1 cellular context compared by ENCODE assay signal in the genomic region with DNA sequence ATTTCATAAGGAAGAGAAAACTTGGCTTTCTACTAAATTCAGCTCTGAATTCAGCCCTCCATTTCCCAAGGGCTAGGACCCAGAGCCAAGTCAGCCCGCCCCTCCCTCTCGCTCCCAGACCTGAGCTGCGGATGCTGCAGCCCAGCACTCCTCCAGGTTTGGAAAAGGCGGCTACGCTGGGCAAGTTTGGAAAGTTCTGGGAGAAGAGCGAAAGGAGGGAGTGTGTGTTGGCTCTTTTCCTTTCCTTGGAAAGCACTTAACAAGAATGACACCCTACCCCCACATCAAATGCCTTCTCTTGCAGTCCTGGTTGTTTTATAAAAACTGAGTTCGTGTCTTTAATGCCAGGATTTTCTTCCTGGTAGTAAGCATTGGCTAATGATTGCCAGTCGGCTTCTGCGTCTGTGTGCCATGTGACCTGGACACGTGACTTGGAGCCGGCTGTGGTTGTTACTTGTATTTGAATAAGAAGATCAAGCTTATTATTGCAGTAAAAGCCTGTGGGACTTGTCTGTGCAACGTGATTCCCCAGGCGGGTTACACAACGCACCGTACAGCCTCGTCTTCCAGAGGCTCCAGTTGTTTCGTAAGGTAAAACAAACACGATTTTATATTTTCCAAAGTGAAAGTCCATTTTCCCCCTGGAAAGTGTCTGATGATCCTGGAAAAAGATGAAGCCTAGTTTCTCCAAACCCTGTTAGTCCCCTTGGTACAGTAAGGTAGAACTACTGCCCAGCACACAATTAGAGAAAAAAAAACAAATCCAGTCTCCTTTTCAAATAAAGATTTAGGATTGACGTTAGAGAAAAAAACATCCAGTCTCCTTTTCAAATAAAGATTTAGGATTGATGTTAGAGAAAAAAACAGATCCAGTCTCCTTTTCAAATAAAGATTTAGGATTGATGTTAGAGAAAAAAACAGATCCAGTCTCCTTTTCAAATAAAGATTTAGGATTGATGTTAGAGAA.
A peak's percentile ranks its signal among the peaks of the same experiment; 100 is the strongest.
TF ChIP-seq lines count a peak whose summit lies in the region.

No MANE protein-coding gene starts in this region.

TF ChIP-seq in HepG2, 621 proteins besides CTCF, POLR2A, EP300 and RAD21 (continued from another document and continues in another):
- TF ChIP-seq ZBTB8A (CRISPR knock-in tag; IDR thresholded peaks at IDR 0.05; ENCODE audit: borderline replicate concordance, low read depth): no peak
- TF ChIP-seq KLF9 (CRISPR knock-in tag; IDR thresholded peaks at IDR 0.05; ENCODE audit: low read depth): no peak
- TF ChIP-seq ZSCAN20 (CRISPR knock-in tag; IDR thresholded peaks at IDR 0.05; ENCODE audit: borderline replicate concordance): 0 out of 2 replicates have a peak, but pooled peaks have one; percentile 68
- no peak for TF ChIP-seq FIP1L1 (IDR thresholded peaks at IDR 0.05; ENCODE audit: borderline replicate concordance, insufficient read depth, low read depth, low read length)
- TF ChIP-seq, protein P1, sequence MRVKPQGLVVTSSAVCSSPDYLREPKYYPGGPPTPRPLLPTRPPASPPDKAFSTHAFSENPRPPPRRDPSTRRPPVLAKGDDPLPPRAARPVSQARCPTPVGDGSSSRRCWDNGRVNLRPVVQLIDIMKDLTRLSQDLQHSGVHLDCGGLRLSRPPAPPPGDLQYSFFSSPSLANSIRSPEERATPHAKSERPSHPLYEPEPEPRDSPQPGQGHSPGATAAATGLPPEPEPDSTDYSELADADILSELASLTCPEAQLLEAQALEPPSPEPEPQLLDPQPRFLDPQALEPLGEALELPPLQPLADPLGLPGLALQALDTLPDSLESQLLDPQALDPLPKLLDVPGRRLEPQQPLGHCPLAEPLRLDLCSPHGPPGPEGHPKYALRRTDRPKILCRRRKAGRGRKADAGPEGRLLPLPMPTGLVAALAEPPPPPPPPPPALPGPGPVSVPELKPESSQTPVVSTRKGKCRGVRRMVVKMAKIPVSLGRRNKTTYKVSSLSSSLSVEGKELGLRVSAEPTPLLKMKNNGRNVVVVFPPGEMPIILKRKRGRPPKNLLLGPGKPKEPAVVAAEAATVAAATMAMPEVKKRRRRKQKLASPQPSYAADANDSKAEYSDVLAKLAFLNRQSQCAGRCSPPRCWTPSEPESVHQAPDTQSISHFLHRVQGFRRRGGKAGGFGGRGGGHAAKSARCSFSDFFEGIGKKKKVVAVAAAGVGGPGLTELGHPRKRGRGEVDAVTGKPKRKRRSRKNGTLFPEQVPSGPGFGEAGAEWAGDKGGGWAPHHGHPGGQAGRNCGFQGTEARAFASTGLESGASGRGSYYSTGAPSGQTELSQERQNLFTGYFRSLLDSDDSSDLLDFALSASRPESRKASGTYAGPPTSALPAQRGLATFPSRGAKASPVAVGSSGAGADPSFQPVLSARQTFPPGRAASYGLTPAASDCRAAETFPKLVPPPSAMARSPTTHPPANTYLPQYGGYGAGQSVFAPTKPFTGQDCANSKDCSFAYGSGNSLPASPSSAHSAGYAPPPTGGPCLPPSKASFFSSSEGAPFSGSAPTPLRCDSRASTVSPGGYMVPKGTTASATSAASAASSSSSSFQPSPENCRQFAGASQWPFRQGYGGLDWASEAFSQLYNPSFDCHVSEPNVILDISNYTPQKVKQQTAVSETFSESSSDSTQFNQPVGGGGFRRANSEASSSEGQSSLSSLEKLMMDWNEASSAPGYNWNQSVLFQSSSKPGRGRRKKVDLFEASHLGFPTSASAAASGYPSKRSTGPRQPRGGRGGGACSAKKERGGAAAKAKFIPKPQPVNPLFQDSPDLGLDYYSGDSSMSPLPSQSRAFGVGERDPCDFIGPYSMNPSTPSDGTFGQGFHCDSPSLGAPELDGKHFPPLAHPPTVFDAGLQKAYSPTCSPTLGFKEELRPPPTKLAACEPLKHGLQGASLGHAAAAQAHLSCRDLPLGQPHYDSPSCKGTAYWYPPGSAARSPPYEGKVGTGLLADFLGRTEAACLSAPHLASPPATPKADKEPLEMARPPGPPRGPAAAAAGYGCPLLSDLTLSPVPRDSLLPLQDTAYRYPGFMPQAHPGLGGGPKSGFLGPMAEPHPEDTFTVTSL (CRISPR knock-in tag; IDR thresholded peaks at IDR 0.05; ENCODE audit: borderline replicate concordance): no peak
- TF ChIP-seq, protein P2, sequence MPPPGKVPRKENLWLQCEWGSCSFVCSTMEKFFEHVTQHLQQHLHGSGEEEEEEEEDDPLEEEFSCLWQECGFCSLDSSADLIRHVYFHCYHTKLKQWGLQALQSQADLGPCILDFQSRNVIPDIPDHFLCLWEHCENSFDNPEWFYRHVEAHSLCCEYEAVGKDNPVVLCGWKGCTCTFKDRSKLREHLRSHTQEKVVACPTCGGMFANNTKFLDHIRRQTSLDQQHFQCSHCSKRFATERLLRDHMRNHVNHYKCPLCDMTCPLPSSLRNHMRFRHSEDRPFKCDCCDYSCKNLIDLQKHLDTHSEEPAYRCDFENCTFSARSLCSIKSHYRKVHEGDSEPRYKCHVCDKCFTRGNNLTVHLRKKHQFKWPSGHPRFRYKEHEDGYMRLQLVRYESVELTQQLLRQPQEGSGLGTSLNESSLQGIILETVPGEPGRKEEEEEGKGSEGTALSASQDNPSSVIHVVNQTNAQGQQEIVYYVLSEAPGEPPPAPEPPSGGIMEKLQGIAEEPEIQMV (CRISPR knock-in tag; IDR thresholded peaks at IDR 0.05; ENCODE audit: low read depth): 0 out of 2 replicates have a peak, but pooled peaks have one; percentile 41
- TF ChIP-seq, protein P3, sequence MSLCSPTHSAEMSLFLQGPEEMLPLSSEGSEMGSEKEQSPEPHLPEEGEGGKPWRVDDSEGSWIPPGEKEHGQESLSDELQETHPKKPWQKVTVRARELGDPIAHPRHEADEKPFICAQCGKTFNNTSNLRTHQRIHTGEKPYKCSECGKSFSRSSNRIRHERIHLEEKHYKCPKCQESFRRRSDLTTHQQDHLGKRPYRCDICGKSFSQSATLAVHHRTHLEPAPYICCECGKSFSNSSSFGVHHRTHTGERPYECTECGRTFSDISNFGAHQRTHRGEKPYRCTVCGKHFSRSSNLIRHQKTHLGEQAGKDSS (CRISPR knock-in tag; IDR thresholded peaks at IDR 0.05; ENCODE audit: borderline replicate concordance, low read depth): no peak; the same call in 1 of the 2 replicates
- TF ChIP-seq ZFAT (CRISPR knock-in tag; conservative IDR thresholded peaks at IDR 0.05): no peak
- TF ChIP-seq, protein P4, sequence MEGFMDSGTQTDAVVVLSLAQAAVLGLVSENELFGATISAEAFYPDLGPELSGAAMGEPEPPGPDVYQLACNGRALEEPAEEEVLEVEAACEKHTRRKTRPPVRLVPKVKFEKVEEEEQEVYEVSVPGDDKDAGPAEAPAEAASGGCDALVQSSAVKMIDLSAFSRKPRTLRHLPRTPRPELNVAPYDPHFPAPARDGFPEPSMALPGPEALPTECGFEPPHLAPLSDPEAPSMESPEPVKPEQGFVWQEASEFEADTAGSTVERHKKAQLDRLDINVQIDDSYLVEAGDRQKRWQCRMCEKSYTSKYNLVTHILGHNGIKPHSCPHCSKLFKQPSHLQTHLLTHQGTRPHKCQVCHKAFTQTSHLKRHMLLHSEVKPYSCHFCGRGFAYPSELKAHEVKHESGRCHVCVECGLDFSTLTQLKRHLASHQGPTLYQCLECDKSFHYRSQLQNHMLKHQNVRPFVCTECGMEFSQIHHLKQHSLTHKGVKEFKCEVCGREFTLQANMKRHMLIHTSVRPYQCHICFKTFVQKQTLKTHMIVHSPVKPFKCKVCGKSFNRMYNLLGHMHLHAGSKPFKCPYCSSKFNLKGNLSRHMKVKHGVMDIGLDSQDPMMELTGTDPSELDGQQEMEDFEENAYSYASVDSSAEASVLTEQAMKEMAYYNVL (CRISPR knock-in tag; IDR thresholded peaks at IDR 0.05; ENCODE audit: borderline replicate concordance): peak; percentile 66; the same call in 1 of the 2 replicates
- TF ChIP-seq MIXL1 (CRISPR knock-in tag; IDR thresholded peaks at IDR 0.05): peak; percentile 55; the same call in 1 of the 2 replicates
- peak; percentile 68; the same call in 1 of the 2 replicates for TF ChIP-seq ATM (IDR thresholded peaks at IDR 0.05; ENCODE audit: borderline replicate concordance)
- TF ChIP-seq HNRNPH1 (optimal IDR thresholded peaks at IDR 0.05; ENCODE audit: low read depth, low read length): no peak
- no peak for TF ChIP-seq FOXA1 (IDR thresholded peaks at IDR 0.05)
- TF ChIP-seq FOXA1 (CRISPR knock-in tag; IDR thresholded peaks at IDR 0.05): peak; percentile 72
- TF ChIP-seq, protein P5, sequence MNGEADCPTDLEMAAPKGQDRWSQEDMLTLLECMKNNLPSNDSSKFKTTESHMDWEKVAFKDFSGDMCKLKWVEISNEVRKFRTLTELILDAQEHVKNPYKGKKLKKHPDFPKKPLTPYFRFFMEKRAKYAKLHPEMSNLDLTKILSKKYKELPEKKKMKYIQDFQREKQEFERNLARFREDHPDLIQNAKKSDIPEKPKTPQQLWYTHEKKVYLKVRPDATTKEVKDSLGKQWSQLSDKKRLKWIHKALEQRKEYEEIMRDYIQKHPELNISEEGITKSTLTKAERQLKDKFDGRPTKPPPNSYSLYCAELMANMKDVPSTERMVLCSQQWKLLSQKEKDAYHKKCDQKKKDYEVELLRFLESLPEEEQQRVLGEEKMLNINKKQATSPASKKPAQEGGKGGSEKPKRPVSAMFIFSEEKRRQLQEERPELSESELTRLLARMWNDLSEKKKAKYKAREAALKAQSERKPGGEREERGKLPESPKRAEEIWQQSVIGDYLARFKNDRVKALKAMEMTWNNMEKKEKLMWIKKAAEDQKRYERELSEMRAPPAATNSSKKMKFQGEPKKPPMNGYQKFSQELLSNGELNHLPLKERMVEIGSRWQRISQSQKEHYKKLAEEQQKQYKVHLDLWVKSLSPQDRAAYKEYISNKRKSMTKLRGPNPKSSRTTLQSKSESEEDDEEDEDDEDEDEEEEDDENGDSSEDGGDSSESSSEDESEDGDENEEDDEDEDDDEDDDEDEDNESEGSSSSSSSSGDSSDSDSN (CRISPR knock-in tag; IDR thresholded peaks at IDR 0.05): no peak
- 0 out of 2 replicates have a peak, but pooled peaks have one; percentile 46 for TF ChIP-seq ZSCAN29 (CRISPR knock-in tag; conservative IDR thresholded peaks at IDR 0.05)
- TF ChIP-seq ZFP1 (CRISPR knock-in tag; IDR thresholded peaks at IDR 0.05): no peak
- TF ChIP-seq SMAD3 (CRISPR knock-in tag; IDR thresholded peaks at IDR 0.05): 0 out of 2 replicates have a peak, but pooled peaks have one; percentile 27
- TF ChIP-seq HMG20A (CRISPR knock-in tag; IDR thresholded peaks at IDR 0.05; ENCODE audit: borderline replicate concordance): peak; percentile 71
- no peak for TF ChIP-seq ZFX (CRISPR knock-in tag; IDR thresholded peaks at IDR 0.05; ENCODE audit: low read depth)
- TF ChIP-seq MIER2 (CRISPR knock-in tag; IDR thresholded peaks at IDR 0.05): no peak
- no peak for TF ChIP-seq NCOA5 (CRISPR knock-in tag; IDR thresholded peaks at IDR 0.05)
- TF ChIP-seq PRPF4 (IDR thresholded peaks at IDR 0.05; ENCODE audit: low read depth, low read length, poor library complexity, severe bottlenecking): no peak
- no peak for TF ChIP-seq ZNF34 (CRISPR knock-in tag; IDR thresholded peaks at IDR 0.05; ENCODE audit: borderline replicate concordance)
- TF ChIP-seq, protein P6, sequence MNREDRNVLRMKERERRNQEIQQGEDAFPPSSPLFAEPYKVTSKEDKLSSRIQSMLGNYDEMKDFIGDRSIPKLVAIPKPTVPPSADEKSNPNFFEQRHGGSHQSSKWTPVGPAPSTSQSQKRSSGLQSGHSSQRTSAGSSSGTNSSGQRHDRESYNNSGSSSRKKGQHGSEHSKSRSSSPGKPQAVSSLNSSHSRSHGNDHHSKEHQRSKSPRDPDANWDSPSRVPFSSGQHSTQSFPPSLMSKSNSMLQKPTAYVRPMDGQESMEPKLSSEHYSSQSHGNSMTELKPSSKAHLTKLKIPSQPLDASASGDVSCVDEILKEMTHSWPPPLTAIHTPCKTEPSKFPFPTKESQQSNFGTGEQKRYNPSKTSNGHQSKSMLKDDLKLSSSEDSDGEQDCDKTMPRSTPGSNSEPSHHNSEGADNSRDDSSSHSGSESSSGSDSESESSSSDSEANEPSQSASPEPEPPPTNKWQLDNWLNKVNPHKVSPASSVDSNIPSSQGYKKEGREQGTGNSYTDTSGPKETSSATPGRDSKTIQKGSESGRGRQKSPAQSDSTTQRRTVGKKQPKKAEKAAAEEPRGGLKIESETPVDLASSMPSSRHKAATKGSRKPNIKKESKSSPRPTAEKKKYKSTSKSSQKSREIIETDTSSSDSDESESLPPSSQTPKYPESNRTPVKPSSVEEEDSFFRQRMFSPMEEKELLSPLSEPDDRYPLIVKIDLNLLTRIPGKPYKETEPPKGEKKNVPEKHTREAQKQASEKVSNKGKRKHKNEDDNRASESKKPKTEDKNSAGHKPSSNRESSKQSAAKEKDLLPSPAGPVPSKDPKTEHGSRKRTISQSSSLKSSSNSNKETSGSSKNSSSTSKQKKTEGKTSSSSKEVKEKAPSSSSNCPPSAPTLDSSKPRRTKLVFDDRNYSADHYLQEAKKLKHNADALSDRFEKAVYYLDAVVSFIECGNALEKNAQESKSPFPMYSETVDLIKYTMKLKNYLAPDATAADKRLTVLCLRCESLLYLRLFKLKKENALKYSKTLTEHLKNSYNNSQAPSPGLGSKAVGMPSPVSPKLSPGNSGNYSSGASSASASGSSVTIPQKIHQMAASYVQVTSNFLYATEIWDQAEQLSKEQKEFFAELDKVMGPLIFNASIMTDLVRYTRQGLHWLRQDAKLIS (CRISPR knock-in tag; IDR thresholded peaks at IDR 0.05): no peak
- peak; percentile 88 for TF ChIP-seq BCL6 (CRISPR knock-in tag; IDR thresholded peaks at IDR 0.05)
- no peak for TF ChIP-seq ZBTB3 (CRISPR knock-in tag; IDR thresholded peaks at IDR 0.05; ENCODE audit: borderline replicate concordance, low read depth)
- TF ChIP-seq, protein P7, sequence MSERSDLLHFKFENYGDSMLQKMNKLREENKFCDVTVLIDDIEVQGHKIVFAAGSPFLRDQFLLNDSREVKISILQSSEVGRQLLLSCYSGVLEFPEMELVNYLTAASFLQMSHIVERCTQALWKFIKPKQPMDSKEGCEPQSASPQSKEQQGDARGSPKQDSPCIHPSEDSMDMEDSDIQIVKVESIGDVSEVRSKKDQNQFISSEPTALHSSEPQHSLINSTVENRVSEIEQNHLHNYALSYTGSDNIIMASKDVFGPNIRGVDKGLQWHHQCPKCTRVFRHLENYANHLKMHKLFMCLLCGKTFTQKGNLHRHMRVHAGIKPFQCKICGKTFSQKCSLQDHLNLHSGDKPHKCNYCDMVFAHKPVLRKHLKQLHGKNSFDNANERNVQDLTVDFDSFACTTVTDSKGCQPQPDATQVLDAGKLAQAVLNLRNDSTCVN (CRISPR knock-in tag; IDR thresholded peaks at IDR 0.05; ENCODE audit: borderline replicate concordance): no peak
- no peak for TF ChIP-seq ZNF678 (CRISPR knock-in tag; IDR thresholded peaks at IDR 0.05)
- TF ChIP-seq, protein P8, sequence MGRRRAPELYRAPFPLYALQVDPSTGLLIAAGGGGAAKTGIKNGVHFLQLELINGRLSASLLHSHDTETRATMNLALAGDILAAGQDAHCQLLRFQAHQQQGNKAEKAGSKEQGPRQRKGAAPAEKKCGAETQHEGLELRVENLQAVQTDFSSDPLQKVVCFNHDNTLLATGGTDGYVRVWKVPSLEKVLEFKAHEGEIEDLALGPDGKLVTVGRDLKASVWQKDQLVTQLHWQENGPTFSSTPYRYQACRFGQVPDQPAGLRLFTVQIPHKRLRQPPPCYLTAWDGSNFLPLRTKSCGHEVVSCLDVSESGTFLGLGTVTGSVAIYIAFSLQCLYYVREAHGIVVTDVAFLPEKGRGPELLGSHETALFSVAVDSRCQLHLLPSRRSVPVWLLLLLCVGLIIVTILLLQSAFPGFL (CRISPR knock-in tag; IDR thresholded peaks at IDR 0.05): no peak
- TF ChIP-seq MTA3 (CRISPR knock-in tag; IDR thresholded peaks at IDR 0.05): no peak
- TF ChIP-seq RBFOX2 (IDR thresholded peaks at IDR 0.05; ENCODE audit: low read depth, low read length): no peak
- TF ChIP-seq FOXO1 (CRISPR knock-in tag; IDR thresholded peaks at IDR 0.05): peak; percentile 68
- peak; percentile 59; the same call in 1 of the 2 replicates for TF ChIP-seq ZNF292 (CRISPR knock-in tag; IDR thresholded peaks at IDR 0.05; ENCODE audit: borderline replicate concordance, low read depth)
- TF ChIP-seq ARNT (IDR thresholded peaks at IDR 0.05): no peak
- TF ChIP-seq SNAPC2 (CRISPR knock-in tag; IDR thresholded peaks at IDR 0.05): no peak
- TF ChIP-seq ZNF263 (CRISPR knock-in tag; IDR thresholded peaks at IDR 0.05): peak; percentile 54
- TF ChIP-seq MED1 (CRISPR knock-in tag; IDR thresholded peaks at IDR 0.05): peak; percentile 82
- TF ChIP-seq ARID2 (CRISPR knock-in tag; IDR thresholded peaks at IDR 0.05; ENCODE audit: borderline replicate concordance): no peak
